ENCODE assay signal across 18 cellular contexts in genomic region chr14:56125772-56126411, GRCh38. TPM values are rescaled to one million over a fixed set of nuclear protein-coding genes. Genes with fewer than 3 reads are reported as not detected.
DNase-seq lines count a peak whose midpoint lies in the region; ATAC-seq lines count a peak whose summit lies in the region.
"Had no signal": no experiment of that assay in that cellular context is flagged by ENCODE, and none has a peak within 500 bp of the region (broad histone marks: within the 10 kb centered on the region; RNA-seq: fewer than 3 reads in every experiment).

No MANE protein-coding gene starts in this region.

- DNase-seq in DMS79 (lab: John Stamatoyannopoulos, UW): peak; percentile 90
- peak; percentile 28 for DNase-seq in NCI-H146 treated with DMSO at 0.1 percent for 48 hours (lab: John Stamatoyannopoulos, UW; ENCODE audit: unreplicated experiment)
- peak; percentile 69 for DNase-seq in astrocyte of the hippocampus (ENCODE audit: low read depth, low spot score)
- peak; percentile 39 for DNase-seq in retina
- no peak for DNase-seq in SK-N-DZ (ENCODE audit: low spot score)
- no peak for DNase-seq in HuH-7.5 (ENCODE audit: low spot score)
- DNase-seq: activated CD4-positive, alpha-beta T cell treated with anti-CD3 and anti-CD28 coated beads, Interleukin-2, amount 50 U/mL, for 48 hours; activated T-cell treated with anti-CD3 and anti-CD28 coated beads, Interleukin-2, amount 50 U/mL, for 4 hours; AML-193; Calu3; dermis blood vessel endothelial cell; erythroblast; H7; left ventricle myocardium superior; NCI-H2029; ovary; stimulated activated CD4-positive, alpha-beta T cell treated with anti-CD3 and anti-CD28 coated beads, Interleukin-4, amount 100 ng/mL, for 24 hours had no signal

- ATAC-seq in HG03442 (IDR thresholded peaks at IDR 0.05; ENCODE audit: unreplicated experiment): no peak
- ATAC-seq: activated T-cell treated with anti-CD3 and anti-CD28 coated beads, Interleukin-2, amount 50 U/mL, for 4 hours; left ventricle myocardium superior had no signal

RNA-seq across cellular contexts. Expression of gene PELI2, which starts 7.7 kb away (rescaled TPM):
- 25.3 and 28.9 TPM in 2 replicates for polyA plus RNA-seq in SK-N-DZ (2014; cell fraction: cytosol; rRNA removed)
- polyA plus RNA-seq in SK-N-DZ (2014; cell fraction: nucleus; rRNA removed): 31.8 and 44.2 TPM in 2 replicates

Comparison
In these comparisons a context has a peak if more than half of its experiments do, and no peak if none do; other contexts are left out.
1. DNase-seq: peak in DMS79 (single experiment), NCI-H146 treated with DMSO at 0.1 percent for 48 hours (single experiment), astrocyte of the hippocampus (single experiment) and retina (single experiment); none in SK-N-DZ (single experiment) and HuH-7.5 (single experiment).